In genomic region chr10:6220418-6221191, GRCh38 we compare ENCODE assay signal across 1 cellular context.
TF ChIP-seq lines count a peak whose summit lies in the region.

No MANE protein-coding gene starts in this region.

TF ChIP-seq in HepG2, 621 proteins besides CTCF, POLR2A, EP300 and RAD21:
- TF ChIP-seq PBX3 (CRISPR knock-in tag; IDR thresholded peaks at IDR 0.05; ENCODE audit: borderline replicate concordance): no peak
- no peak for TF ChIP-seq ZNF570 (CRISPR knock-in tag; IDR thresholded peaks at IDR 0.05; ENCODE audit: borderline replicate concordance)
- no peak for TF ChIP-seq ZNF597 (CRISPR knock-in tag; IDR thresholded peaks at IDR 0.05)
- TF ChIP-seq AGO1 (IDR thresholded peaks at IDR 0.05; ENCODE audit: low read depth, low read length, poor library complexity, severe bottlenecking): peak; percentile 80
- no peak for TF ChIP-seq PCBP2 (optimal IDR thresholded peaks at IDR 0.05; ENCODE audit: low read depth, low read length, poor library complexity, severe bottlenecking)
- TF ChIP-seq ZNF225 (CRISPR knock-in tag; IDR thresholded peaks at IDR 0.05): no peak
- TF ChIP-seq SNAPC2 (CRISPR knock-in tag; IDR thresholded peaks at IDR 0.05): no peak
- TF ChIP-seq TRAFD1 (CRISPR knock-in tag; IDR thresholded peaks at IDR 0.05; ENCODE audit: borderline replicate concordance): no peak
